1 cellular context compared by ENCODE assay signal in the genomic region with DNA sequence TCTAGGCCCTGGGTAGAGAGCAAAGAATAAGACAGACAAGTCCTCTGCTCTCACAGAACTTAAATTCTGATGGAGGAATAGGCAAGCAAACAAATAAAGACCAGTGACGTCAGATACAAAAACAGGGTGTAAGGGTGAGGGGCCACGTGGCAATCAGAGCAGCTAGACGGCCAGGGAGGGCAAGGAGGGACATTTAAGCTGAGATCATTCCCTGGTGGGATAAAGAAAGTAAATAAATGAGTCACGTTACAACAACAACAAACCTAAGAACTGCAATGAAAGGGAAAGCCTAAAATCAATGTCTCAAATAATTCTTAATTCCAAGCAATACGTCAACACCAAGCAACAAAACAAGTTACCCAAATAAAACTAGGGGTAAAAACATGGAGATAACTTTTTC.
TF ChIP-seq lines count a peak whose summit lies in the region.

No MANE protein-coding gene starts in this region.

TF ChIP-seq in WTC11, 78 proteins besides CTCF, POLR2A, EP300 and RAD21 (continued from another document):
- TF ChIP-seq, protein P1, sequence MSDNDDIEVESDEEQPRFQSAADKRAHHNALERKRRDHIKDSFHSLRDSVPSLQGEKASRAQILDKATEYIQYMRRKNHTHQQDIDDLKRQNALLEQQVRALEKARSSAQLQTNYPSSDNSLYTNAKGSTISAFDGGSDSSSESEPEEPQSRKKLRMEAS (CRISPR knock-in tag; IDR thresholded peaks at IDR 0.05): no peak
- no peak for TF ChIP-seq FOXJ3 (CRISPR knock-in tag; IDR thresholded peaks at IDR 0.05; ENCODE audit: borderline replicate concordance)
- no peak for TF ChIP-seq SP1 (CRISPR knock-in tag; conservative IDR thresholded peaks at IDR 0.05)
- TF ChIP-seq KAT7 (CRISPR knock-in tag; IDR thresholded peaks at IDR 0.05; ENCODE audit: borderline replicate concordance): no peak
- TF ChIP-seq ESRRA (CRISPR knock-in tag; IDR thresholded peaks at IDR 0.05; ENCODE audit: borderline replicate concordance): no peak
- TF ChIP-seq, protein P2, sequence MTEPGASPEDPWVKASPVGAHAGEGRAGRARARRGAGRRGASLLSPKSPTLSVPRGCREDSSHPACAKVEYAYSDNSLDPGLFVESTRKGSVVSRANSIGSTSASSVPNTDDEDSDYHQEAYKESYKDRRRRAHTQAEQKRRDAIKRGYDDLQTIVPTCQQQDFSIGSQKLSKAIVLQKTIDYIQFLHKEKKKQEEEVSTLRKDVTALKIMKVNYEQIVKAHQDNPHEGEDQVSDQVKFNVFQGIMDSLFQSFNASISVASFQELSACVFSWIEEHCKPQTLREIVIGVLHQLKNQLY (CRISPR knock-in tag; IDR thresholded peaks at IDR 0.05): no peak
- no peak for TF ChIP-seq GRHL2 (CRISPR knock-in tag; IDR thresholded peaks at IDR 0.05; ENCODE audit: insufficient replicate concordance, severe bottlenecking)
